ENCODE assay signal across 13 cellular contexts in the genomic region with DNA sequence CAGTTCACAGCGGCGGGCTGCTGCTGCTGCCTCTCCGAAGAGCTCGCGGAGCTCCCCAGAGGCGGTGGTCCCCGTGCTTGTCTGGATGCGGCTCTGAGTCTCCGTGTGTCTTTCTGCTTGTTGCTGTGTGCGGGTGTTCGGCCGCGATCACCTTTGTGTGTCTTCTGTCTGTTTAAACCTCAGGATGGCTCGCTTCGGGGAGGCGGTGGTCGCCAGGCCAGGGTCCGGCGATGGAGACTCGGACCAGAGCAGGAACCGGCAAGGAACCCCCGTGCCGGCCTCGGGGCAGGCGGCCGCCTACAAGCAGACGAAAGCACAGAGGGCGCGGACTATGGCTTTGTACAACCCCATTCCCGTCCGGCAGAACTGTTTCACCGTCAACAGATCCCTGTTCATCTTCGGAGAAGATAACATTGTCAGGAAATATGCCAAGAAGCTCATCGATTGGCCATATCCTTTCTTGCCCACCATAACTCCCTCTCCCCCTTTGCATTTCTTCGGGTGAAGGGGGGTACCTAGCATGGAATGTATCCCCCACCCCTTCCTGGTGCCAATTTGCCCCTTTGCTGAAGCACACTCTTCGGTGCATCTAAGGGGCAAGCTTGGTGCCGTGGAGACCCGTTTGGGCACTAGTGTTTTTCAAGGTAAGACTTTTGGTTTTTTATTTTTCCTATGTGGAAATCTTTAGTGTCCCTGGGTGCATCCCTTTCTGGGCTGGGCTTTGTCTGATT. TPM values are rescaled to one million over a fixed set of nuclear protein-coding genes. Genes with fewer than 3 reads are reported as not detected.
DNase-seq lines count a peak whose midpoint lies in the region; TF ChIP-seq lines count a peak whose summit lies in the region.
"Had no signal": no experiment of that assay in that cellular context is flagged by ENCODE, and none has a peak within 500 bp of the region (broad histone marks: within the 10 kb centered on the region; RNA-seq: fewer than 3 reads in every experiment).

No MANE protein-coding gene starts in this region.

- TF ChIP-seq RAD21 in neural cell (conservative IDR thresholded peaks at IDR 0.05) = no peak

- H3K27me3 ChIP-seq in HUES6 (ENCODE audit: control insufficient read depth, insufficient read depth, low read length) (peaks cover 91% of the 10 kb centered on the region), dorsolateral prefrontal cortex (peaks cover 0 to 48% (median 3%) of the 10 kb centered on the region in 45 donors), neural cell (ENCODE audit: insufficient read depth, low read depth, low read length) (peaks cover 12% of the 10 kb centered on the region)

- H3K4me2 ChIP-seq in neural cell (ENCODE audit: low read length) = peak overlapping the region; percentile 86

- no peak for TF ChIP-seq CTCF in dorsolateral prefrontal cortex (IDR thresholded peaks at IDR 0.05 in 54 of 56, conservative IDR thresholded peaks at IDR 0.05 in 2 of 56; ENCODE audit: low read depth in 1 of 56, partially characterized antibody in 56 of 56)
- TF ChIP-seq CTCF in neural cell (IDR thresholded peaks at IDR 0.05; ENCODE audit: poor library complexity, severe bottlenecking) = no peak

- intact Hi-C loops in dorsolateral prefrontal cortex (cut with DNase I) = loop anchor here (2.0 to 10.0 kb wide), 6 partner anchors 69 to 914 kb away; a partner anchor contains a TSS

- H3K27ac ChIP-seq in HUES6 (ENCODE audit: low read depth, low read length) (no peak overlapping the region), dorsolateral prefrontal cortex (peak overlapping the region in 53 of 59 donors; percentile 3 to 91 (median 74)), neural cell (ENCODE audit: low read length) (peak overlapping the region; percentile 70)
- H3K27ac ChIP-seq: gastroesophageal sphincter, tibial artery had no signal

- no peaks in the 10 kb centered on the region for H3K9me2 ChIP-seq in neural cell (ENCODE audit: insufficient read depth, low read length)

- H3K9me3 ChIP-seq in HUES6 (ENCODE audit: control insufficient read depth, insufficient read depth, low read depth, low read length) (no peaks in the 10 kb centered on the region), neural cell (ENCODE audit: low read length) (no peaks in the 10 kb centered on the region)
- H3K9me3 ChIP-seq: gastroesophageal sphincter, tibial artery had no signal

- H3K4me1 ChIP-seq in HUES6 (ENCODE audit: control insufficient read depth, insufficient read depth, low read length) = peaks cover 10% of the 10 kb centered on the region

- no peak overlapping the region for H3K9ac ChIP-seq in HUES6 (ENCODE audit: low read length)
- H3K9ac ChIP-seq in neural cell (ENCODE audit: low read length) = peak overlapping the region; percentile 74

- H4K20me1 ChIP-seq in neural cell (ENCODE audit: insufficient read depth) = no peaks in the 10 kb centered on the region

- peaks cover 10% of the 10 kb centered on the region for H3K79me2 ChIP-seq in neural cell (replicated peaks; ENCODE audit: insufficient read depth, low read length)

- no peak for TF ChIP-seq EP300 in neural cell (conservative IDR thresholded peaks at IDR 0.05; ENCODE audit: poor library complexity, severe bottlenecking)

- H3F3A ChIP-seq in neural cell (ENCODE audit: insufficient read depth, low read length, poor library complexity, severe bottlenecking) = no peaks in the 10 kb centered on the region

- DNase-seq in dorsolateral prefrontal cortex = peak in 2 of 10 donors; percentile 24 to 29
- no peak for DNase-seq in GM03348 (ENCODE audit: low spot score)
- DNase-seq in Ammon's horn (ENCODE audit: low spot score) = no peak
- DNase-seq in NCI-H2107 (lab: John Stamatoyannopoulos, UW) = no peak
- DNase-seq: NCI-H446 treated with DMSO at 0.1 percent for 48 hours; OCI-M1; stimulated activated CD4-positive, alpha-beta T cell treated with anti-CD3 and anti-CD28 coated beads, Interleukin-1b, Interleukin-23, amount 100 ng/mL, for 48 hours; tibial artery had no signal

- peak overlapping the region; percentile 48 for H3K4me3 ChIP-seq in GM08714 (ENCODE audit: low read length)
- peak overlapping the region; percentile 53 for H3K4me3 ChIP-seq in HUES6 (ENCODE audit: low read depth, low read length)
- peak overlapping the region; percentile 32 to 73 (median 61) for H3K4me3 ChIP-seq in dorsolateral prefrontal cortex
- peak overlapping the region; percentile 79 for H3K4me3 ChIP-seq in neural cell (ENCODE audit: low read length)

- H3K36me3 ChIP-seq in HUES6 (ENCODE audit: control insufficient read depth, insufficient read depth, low read length) (no peaks in the 10 kb centered on the region), neural cell (ENCODE audit: insufficient read depth, low read length) (no peaks in the 10 kb centered on the region)
- H3K36me3 ChIP-seq: gastroesophageal sphincter, tibial artery had no signal

- H2AFZ ChIP-seq in neural cell (ENCODE audit: low read depth, low read length) = peak overlapping the region; percentile 13

TF ChIP-seq in neural cell, 6 proteins besides CTCF, POLR2A, EP300 and RAD21:
- TF ChIP-seq, protein P1, sequence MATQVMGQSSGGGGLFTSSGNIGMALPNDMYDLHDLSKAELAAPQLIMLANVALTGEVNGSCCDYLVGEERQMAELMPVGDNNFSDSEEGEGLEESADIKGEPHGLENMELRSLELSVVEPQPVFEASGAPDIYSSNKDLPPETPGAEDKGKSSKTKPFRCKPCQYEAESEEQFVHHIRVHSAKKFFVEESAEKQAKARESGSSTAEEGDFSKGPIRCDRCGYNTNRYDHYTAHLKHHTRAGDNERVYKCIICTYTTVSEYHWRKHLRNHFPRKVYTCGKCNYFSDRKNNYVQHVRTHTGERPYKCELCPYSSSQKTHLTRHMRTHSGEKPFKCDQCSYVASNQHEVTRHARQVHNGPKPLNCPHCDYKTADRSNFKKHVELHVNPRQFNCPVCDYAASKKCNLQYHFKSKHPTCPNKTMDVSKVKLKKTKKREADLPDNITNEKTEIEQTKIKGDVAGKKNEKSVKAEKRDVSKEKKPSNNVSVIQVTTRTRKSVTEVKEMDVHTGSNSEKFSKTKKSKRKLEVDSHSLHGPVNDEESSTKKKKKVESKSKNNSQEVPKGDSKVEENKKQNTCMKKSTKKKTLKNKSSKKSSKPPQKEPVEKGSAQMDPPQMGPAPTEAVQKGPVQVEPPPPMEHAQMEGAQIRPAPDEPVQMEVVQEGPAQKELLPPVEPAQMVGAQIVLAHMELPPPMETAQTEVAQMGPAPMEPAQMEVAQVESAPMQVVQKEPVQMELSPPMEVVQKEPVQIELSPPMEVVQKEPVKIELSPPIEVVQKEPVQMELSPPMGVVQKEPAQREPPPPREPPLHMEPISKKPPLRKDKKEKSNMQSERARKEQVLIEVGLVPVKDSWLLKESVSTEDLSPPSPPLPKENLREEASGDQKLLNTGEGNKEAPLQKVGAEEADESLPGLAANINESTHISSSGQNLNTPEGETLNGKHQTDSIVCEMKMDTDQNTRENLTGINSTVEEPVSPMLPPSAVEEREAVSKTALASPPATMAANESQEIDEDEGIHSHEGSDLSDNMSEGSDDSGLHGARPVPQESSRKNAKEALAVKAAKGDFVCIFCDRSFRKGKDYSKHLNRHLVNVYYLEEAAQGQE (IDR thresholded peaks at IDR 0.05; ENCODE audit: borderline replicate concordance) = peak; percentile 27
- TF ChIP-seq SMC3 (conservative IDR thresholded peaks at IDR 0.05; ENCODE audit: poor library complexity) (peak; percentile 12), TAF1 (IDR thresholded peaks at IDR 0.05; ENCODE audit: low read depth) (no peak), POLR2AphosphoS5 (IDR thresholded peaks at IDR 0.05) (no peak), MXI1 (conservative IDR thresholded peaks at IDR 0.05; ENCODE audit: poor library complexity, severe bottlenecking) (peak; percentile 14), EZH2 (IDR thresholded peaks at IDR 0.05; ENCODE audit: borderline replicate concordance, insufficient read depth, low read length, poor library complexity, severe bottlenecking) (no peak)

RNA-seq across cellular contexts. Expression of a gene that starts 0.4 kb away (rescaled TPM):
- 100 to 1,000 TPM in 6 of 120 experiments, 10 to 100 TPM in 114; 27.1 to 108 (median 81.3) TPM for total RNA-seq in dorsolateral prefrontal cortex
- polyA plus RNA-seq in neural cell = 29.5 and 33.1 TPM in 2 replicates
- polyA minus RNA-seq in neural cell = 80.8 and 92.7 TPM in 2 replicates
- polyA plus RNA-seq: CD14-positive monocyte had no signal
